13 cellular contexts compared by ENCODE assay signal in genomic region chr6:142853244-142854180, GRCh38.
DNase-seq lines count a peak whose midpoint lies in the region; ATAC-seq and TF ChIP-seq lines count a peak whose summit lies in the region.
"Had no signal": no experiment of that assay in that cellular context is flagged by ENCODE, and none has a peak within 500 bp of the region (broad histone marks: within the 10 kb centered on the region; RNA-seq: fewer than 3 reads in every experiment).

No MANE protein-coding gene starts in this region.

- in situ Hi-C loops in transverse colon (cut with MboI; ENCODE audit: low pct_ligation_motif_present in 1 of 4, low pct_unique_long_range_greater_than_20kb in 1 of 4, low sequenced_read_pairs in 3 of 4) = no loop called here

- no peak for ATAC-seq in natural killer cell treated with Interleukin-12 subunit alpha and Interleukin-12 subunit beta and Interleukin-15 and Interleukin-18, amount 100 ng/mL, for 72 hours
- ATAC-seq in natural killer cell = no peak
- no peak for ATAC-seq in GM21423 (IDR thresholded peaks at IDR 0.05; ENCODE audit: unreplicated experiment)
- ATAC-seq in HG03280 (IDR thresholded peaks at IDR 0.05; ENCODE audit: unreplicated experiment) = no peak

- TF ChIP-seq POLR2A in transverse colon (IDR thresholded peaks at IDR 0.05) = no peak

- H3K4me1 Mint-ChIP-seq in natural killer cell treated with Interleukin-12 subunit alpha and Interleukin-12 subunit beta and Interleukin-15 and Interleukin-18, amount 100 ng/mL, for 72 hours (ENCODE audit: low read depth in 2 of 2) = peaks cover 80 to 93% of the 10 kb centered on the region in 2 donors
- peaks cover 60 to 64% of the 10 kb centered on the region in 2 donors for H3K4me1 Mint-ChIP-seq in natural killer cell
- H3K4me1 Mint-ChIP-seq in activated CD4-positive, alpha-beta memory T cell treated with anti-CD3 and anti-CD28 coated beads for 36 hours (ENCODE audit: low read depth) = peaks cover 96% of the 10 kb centered on the region

- 57 to 62% methylated on average over 6 of the region's 6 CpGs for WGBS in transverse colon (ENCODE audit: low coverage in 1 of 2), 2 donors

- H3K4me3 ChIP-seq in transverse colon = no peak overlapping the region
- H3K4me3 ChIP-seq: thoracic aorta had no signal

- H3K27me3 ChIP-seq in transverse colon = no peaks in the 10 kb centered on the region

- H3K27ac ChIP-seq in transverse colon = peak overlapping the region in 3 of 4 donors; percentile 9 to 36 (median 31)
- H3K27ac ChIP-seq: C4-2B, thoracic aorta, VCaP had no signal

- H3K4me3 Mint-ChIP-seq in natural killer cell treated with Interleukin-12 subunit alpha and Interleukin-12 subunit beta and Interleukin-15 and Interleukin-18, amount 100 ng/mL, for 72 hours = peak overlapping the region; percentile 59
- no peak overlapping the region for H3K4me3 Mint-ChIP-seq in natural killer cell
- H3K4me3 Mint-ChIP-seq in activated CD4-positive, alpha-beta memory T cell treated with anti-CD3 and anti-CD28 coated beads for 36 hours = peak overlapping the region; percentile 36
- H3K4me3 Mint-ChIP-seq: brain had no signal

- peak overlapping the region; percentile 84 to 92 for H3K27ac Mint-ChIP-seq in natural killer cell treated with Interleukin-12 subunit alpha and Interleukin-12 subunit beta and Interleukin-15 and Interleukin-18, amount 100 ng/mL, for 72 hours
- peak overlapping the region in 1 of 2 donors; percentile 25 for H3K27ac Mint-ChIP-seq in natural killer cell
- H3K27ac Mint-ChIP-seq in activated CD4-positive, alpha-beta memory T cell treated with anti-CD3 and anti-CD28 coated beads for 36 hours = peak overlapping the region; percentile 92

- no peaks in the 10 kb centered on the region for H3K27me3 Mint-ChIP-seq in natural killer cell treated with Interleukin-12 subunit alpha and Interleukin-12 subunit beta and Interleukin-15 and Interleukin-18, amount 100 ng/mL, for 72 hours
- H3K27me3 Mint-ChIP-seq in natural killer cell (ENCODE audit: low read depth in 2 of 2) = no peaks in the 10 kb centered on the region
- H3K27me3 Mint-ChIP-seq in activated CD4-positive, alpha-beta memory T cell treated with anti-CD3 and anti-CD28 coated beads for 36 hours = no peaks in the 10 kb centered on the region
- H3K27me3 Mint-ChIP-seq: brain had no signal

- CTCF ChIA-PET in activated CD4-positive, alpha-beta memory T cell treated with anti-CD3 and anti-CD28 coated beads for 36 hours (lab: Charles Lee) = interaction anchor here (0.6 to 3.0 kb wide), 10 partner anchors 11 to 207 kb away, joined by 3 to 12 read pairs (median 4); partner anchors contain the start of gene AIG1

- intact Hi-C loops in natural killer cell (cut with micrococcal nuclease) (loop anchor here (10.0 kb wide), 1 partner anchor 109 kb away; no protein-coding TSS in a partner anchor), transverse colon (cut with DNase I; ENCODE audit: low total_unique reads) (loop anchor here (5.0 kb wide), 1 partner anchor 74 kb away; no protein-coding TSS in a partner anchor)
- intact Hi-C loops in activated CD4-positive, alpha-beta memory T cell treated with anti-CD3 and anti-CD28 coated beads for 36 hours (cut with micrococcal nuclease) = loop anchor here (10.0 kb wide), 1 partner anchor 289 kb away; no protein-coding TSS in a partner anchor

- POLR2A ChIA-PET in activated CD4-positive, alpha-beta memory T cell treated with anti-CD3 and anti-CD28 coated beads for 36 hours (lab: Charles Lee) = interaction anchor here (0.6 to 4.0 kb wide), 12 partner anchors 8 to 94 kb away, joined by 3 to 25 read pairs (median 4); no protein-coding TSS in a partner anchor

- H3K36me3 ChIP-seq in transverse colon = no peaks in the 10 kb centered on the region
- H3K36me3 ChIP-seq: thoracic aorta had no signal

- peaks cover 18 to 78% (median 27%) of the 10 kb centered on the region in 4 donors for H3K4me1 ChIP-seq in transverse colon

- TF ChIP-seq EP300 in transverse colon (IDR thresholded peaks at IDR 0.05; ENCODE audit: low read depth) = no peak

- TF ChIP-seq CTCF in natural killer cell (IDR thresholded peaks at IDR 0.05) (no peak), transverse colon (IDR thresholded peaks at IDR 0.05) (peak in 2 of 5 experiments; percentile 8 to 31)

- peaks cover 4% of the 10 kb centered on the region for H3K9me3 Mint-ChIP-seq in natural killer cell treated with Interleukin-12 subunit alpha and Interleukin-12 subunit beta and Interleukin-15 and Interleukin-18, amount 100 ng/mL, for 72 hours
- no peaks in the 10 kb centered on the region for H3K9me3 Mint-ChIP-seq in natural killer cell
- no peaks in the 10 kb centered on the region for H3K9me3 Mint-ChIP-seq in activated CD4-positive, alpha-beta memory T cell treated with anti-CD3 and anti-CD28 coated beads for 36 hours
- H3K9me3 Mint-ChIP-seq: brain had no signal

- peaks cover 18% of the 10 kb centered on the region for H3K36me3 Mint-ChIP-seq in natural killer cell treated with Interleukin-12 subunit alpha and Interleukin-12 subunit beta and Interleukin-15 and Interleukin-18, amount 100 ng/mL, for 72 hours
- H3K36me3 Mint-ChIP-seq in natural killer cell = no peaks in the 10 kb centered on the region
- H3K36me3 Mint-ChIP-seq in activated CD4-positive, alpha-beta memory T cell treated with anti-CD3 and anti-CD28 coated beads for 36 hours = peaks cover 3% of the 10 kb centered on the region

- no peaks in the 10 kb centered on the region for H3K9me3 ChIP-seq in transverse colon
- H3K9me3 ChIP-seq: thoracic aorta had no signal

- no peak for DNase-seq in natural killer cell treated with Interleukin-12 subunit alpha and Interleukin-12 subunit beta and Interleukin-15 and Interleukin-18, amount 100 ng/mL, for 72 hours (ENCODE audit: low spot score)
- DNase-seq in natural killer cell (no peak), glomerular visceral epithelial cell (ENCODE audit: extremely low spot score) (peak; percentile 70), transverse colon (peak; percentile 27), NCI-H187 (lab: John Stamatoyannopoulos, UW) (no peak)
- no peak for DNase-seq in activated CD4-positive, alpha-beta memory T cell treated with anti-CD3 and anti-CD28 coated beads for 36 hours
- DNase-seq: NCI-H510A had no signal

Comparison
In these comparisons a context has a peak if more than half of its experiments do, and no peak if none do; other contexts are left out.
1. DNase-seq: peak in glomerular visceral epithelial cell (single experiment) and transverse colon (single experiment); none in natural killer cell treated with Interleukin-12 subunit alpha and Interleukin-12 subunit beta and Interleukin-15 and Interleukin-18, amount 100 ng/mL, for 72 hours (single experiment), natural killer cell (single experiment), activated CD4-positive, alpha-beta memory T cell treated with anti-CD3 and anti-CD28 coated beads for 36 hours (single experiment) and NCI-H187 (0 of 2).